Comparison of ENCODE assay signal across 8 cellular contexts in the genomic region with DNA sequence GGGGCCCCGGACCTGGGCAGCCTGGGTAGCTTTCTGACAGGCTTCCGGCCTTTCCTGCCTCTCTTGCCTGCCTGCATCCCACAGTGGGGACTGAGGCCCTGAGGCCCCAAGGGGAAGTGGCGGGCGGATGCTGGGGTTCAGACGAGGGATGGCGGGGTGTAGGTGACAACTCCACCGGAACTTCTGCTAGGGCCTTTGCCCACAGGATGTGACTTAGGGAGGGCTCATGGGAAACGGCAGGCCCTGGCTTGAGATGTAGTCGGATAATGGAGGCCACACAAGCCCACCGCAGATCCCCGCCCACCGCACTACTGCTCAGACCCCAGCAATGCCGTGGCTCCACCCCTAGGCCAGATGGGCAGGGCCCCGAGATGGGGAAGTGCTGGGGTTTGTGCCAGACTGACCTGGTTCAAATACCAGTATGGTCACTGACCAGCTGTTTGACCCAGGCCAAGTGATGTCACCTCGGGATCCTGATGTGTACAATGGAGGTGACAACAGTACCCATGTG. TPM values are rescaled to one million over a fixed set of nuclear protein-coding genes. Genes with fewer than 3 reads are reported as not detected.
DNase-seq lines count a peak whose midpoint lies in the region; ATAC-seq lines count a peak whose summit lies in the region.

No MANE protein-coding gene starts in this region.

- H3K27ac ChIP-seq in right cardiac atrium (ENCODE audit: low read length), result no peak overlapping the region

- H3K4me3 ChIP-seq in right cardiac atrium (ENCODE audit: low read length), result no peak overlapping the region

- H3K9me3 ChIP-seq in right cardiac atrium (ENCODE audit: control insufficient read depth, low read length), result no peaks in the 10 kb centered on the region

- no peak for ATAC-seq in right cardiac atrium

- intact Hi-C loops in right cardiac atrium (cut with DNase I), result no loop called here

- H3K4me1 ChIP-seq in right cardiac atrium (ENCODE audit: control insufficient read depth, insufficient read depth, low read length), result no peaks in the 10 kb centered on the region

- 55% methylated on average over 15 of the region's 15 CpGs for WGBS in right cardiac atrium

- peak; percentile 66 for DNase-seq in NAMALWA (ENCODE audit: low spot score)
- peak; percentile 54 for DNase-seq in activated T-cell treated with anti-CD3 and anti-CD28 coated beads for 1 hour (ENCODE audit: low read depth)
- peak; percentile 51 to 82 (median 80) for DNase-seq in right cardiac atrium
- DNase-seq in stimulated activated CD8-positive, alpha-beta memory T cell treated with anti-CD3 and anti-CD28 coated beads, Interleukin-4, amount 100 ng/mL, for 4 hours (ENCODE audit: low read depth in 2 of 2, low spot score in 1 of 2), result peak; percentile 42 to 59
- no peak for DNase-seq in iPS-NIHi7 (ENCODE audit: extremely low spot score)
- no peak for DNase-seq in AG08395 (ENCODE audit: low spot score)
- DNase-seq in NCI-H446 (lab: John Stamatoyannopoulos, UW), result no peak
- DNase-seq in RKO (ENCODE audit: low spot score), result no peak

- no peaks in the 10 kb centered on the region for H3K27me3 ChIP-seq in right cardiac atrium (ENCODE audit: control insufficient read depth, insufficient read depth)

RNA-seq across cellular contexts. Expression of a gene that starts 2.7 kb away (rescaled TPM):
- total RNA-seq in right cardiac atrium, result 10 to 100 TPM; 49.0 to 62.5 (median 58.6) TPM
- polyA plus RNA-seq in right cardiac atrium, result 37.3 TPM

RNA-seq across cellular contexts. Expression of a gene that starts 4.7 kb away (rescaled TPM):
- 10 to 100 TPM in 3 of 4 donors, 1 to 10 TPM in 1; 9.4 to 15.5 (median 12.7) TPM for total RNA-seq in right cardiac atrium
- 17.4 TPM for polyA plus RNA-seq in right cardiac atrium

RNA-seq across cellular contexts. Expression of a gene that starts 19.5 kb away (rescaled TPM):
- total RNA-seq in right cardiac atrium, result 10 to 100 TPM; 34.1 to 53.1 (median 45.6) TPM
- 30.1 TPM for polyA plus RNA-seq in right cardiac atrium

RNA-seq across cellular contexts. Expression of a gene that starts 48.1 kb away (rescaled TPM):
- total RNA-seq in right cardiac atrium, result 1 to 10 TPM; 3.1 to 3.9 (median 3.5) TPM
- polyA plus RNA-seq in right cardiac atrium, result 3.7 TPM

Comparison
In these comparisons a context has a peak if more than half of its experiments do, and no peak if none do; other contexts are left out.
1. DNase-seq: peak in NAMALWA (single experiment), activated T-cell treated with anti-CD3 and anti-CD28 coated beads for 1 hour (single experiment), right cardiac atrium (3 of 3) and stimulated activated CD8-positive, alpha-beta memory T cell treated with anti-CD3 and anti-CD28 coated beads, Interleukin-4, amount 100 ng/mL, for 4 hours (2 of 2); none in iPS-NIHi7 (single experiment), AG08395 (single experiment), NCI-H446 (0 of 2) and RKO (single experiment).